12 cellular contexts compared by ENCODE assay signal in genomic region chr9:123355761-123356520, GRCh38. TPM values are rescaled to one million over a fixed set of nuclear protein-coding genes. Genes with fewer than 3 reads are reported as not detected.
DNase-seq lines count a peak whose midpoint lies in the region; TF ChIP-seq lines count a peak whose summit lies in the region.
"Had no signal": no experiment of that assay in that cellular context is flagged by ENCODE, and none has a peak within 500 bp of the region (broad histone marks: within the 10 kb centered on the region; RNA-seq: fewer than 3 reads in every experiment).

Gene CRB2, plus strand, starts transcription at chr9:123356197. Its CDS starts 64 bp downstream, at chr9:123356261.

- H3K36me3 ChIP-seq in BE2C (no peaks in the 10 kb centered on the region), mesodermal cell (ENCODE audit: control insufficient read depth, insufficient read depth, low read length) (no peaks in the 10 kb centered on the region)
- H3K36me3 ChIP-seq: BLaER1 had no signal

- H3K4me1 Mint-ChIP-seq in Calu3 (ENCODE audit: low read depth, unreplicated experiment) = no peaks in the 10 kb centered on the region

- H3K4me1 ChIP-seq in BE2C (peaks cover 24% of the 10 kb centered on the region), mesodermal cell (ENCODE audit: control insufficient read depth, insufficient read depth, low read length, poor library complexity, severe bottlenecking) (peaks cover 47% of the 10 kb centered on the region)

- H3K36me3 Mint-ChIP-seq in Calu3 (ENCODE audit: insufficient read depth, unreplicated experiment) = peaks cover 6% of the 10 kb centered on the region

- peaks cover 57% of the 10 kb centered on the region for H3K27me3 Mint-ChIP-seq in Calu3 (ENCODE audit: unreplicated experiment)

- H3K9me3 ChIP-seq in BE2C (no peaks in the 10 kb centered on the region), mesodermal cell (ENCODE audit: control insufficient read depth, low read length) (no peaks in the 10 kb centered on the region)
- H3K9me3 ChIP-seq: BLaER1 had no signal

- intact Hi-C loops in dorsolateral prefrontal cortex (cut with DNase I) (loop anchor here in 1 of 2 donors (10.0 kb wide), 2 partner anchors 451 to 541 kb away; partner anchors contain the start of gene RC3H2), Calu3 (cut with micrococcal nuclease; ENCODE audit: unreplicated experiment) (no loop called here)

- WGBS in mesodermal cell (ENCODE audit: insufficient coverage in 2 of 2), 2 experiments = 16 to 18% methylated on average over 12 to 16 of the region's 21 CpGs

- H3K9me3 Mint-ChIP-seq in Calu3 (ENCODE audit: low read depth, unreplicated experiment) = no peaks in the 10 kb centered on the region

- TF ChIP-seq CTCF in BE2C (IDR thresholded peaks at IDR 0.05; ENCODE audit: low read depth, low read length) (peak; percentile 39), dorsolateral prefrontal cortex (IDR thresholded peaks at IDR 0.05 in 54 of 56, conservative IDR thresholded peaks at IDR 0.05 in 2 of 56; ENCODE audit: low read depth in 1 of 56, partially characterized antibody in 56 of 56) (peak in 36 of 56 donors; percentile 14 to 59 (median 34)), Calu3 (IDR thresholded peaks at IDR 0.05; ENCODE audit: unreplicated experiment) (no peak)

- no peak within 1 kb of the TSS for H3K27ac Mint-ChIP-seq in Calu3 (ENCODE audit: unreplicated experiment)

- peak within 1 kb of the TSS in 58 of 59 donors; percentile 16 to 99 (median 91) for H3K27ac ChIP-seq in dorsolateral prefrontal cortex
- H3K27ac ChIP-seq in mesodermal cell (ENCODE audit: low read depth, low read length, severe bottlenecking) = peak within 1 kb of the TSS; percentile 43
- H3K27ac ChIP-seq: BLaER1 had no signal

- CTCF ChIA-PET in Calu3 (lab: Charles Lee) = interaction anchor here (0.8 kb wide), 1 partner anchor 33 kb away, joined by 3 read pairs; no protein-coding TSS in a partner anchor

- H3K4me3 Mint-ChIP-seq in Calu3 (ENCODE audit: low read depth, unreplicated experiment) = no peak within 1 kb of the TSS

- DNase-seq in BE2C = peak; percentile 74
- DNase-seq in NCI-H226 = peak; percentile 60
- peak in 3 of 10 donors; percentile 48 to 60 (median 57) for DNase-seq in dorsolateral prefrontal cortex
- no peak for DNase-seq in Calu3
- DNase-seq in NCI-H146 treated with DMSO at 0.1 percent for 48 hours (lab: John Stamatoyannopoulos, UW; ENCODE audit: unreplicated experiment) = no peak
- DNase-seq in pons (ENCODE audit: low spot score) = no peak
- no peak for DNase-seq in stimulated activated CD4-positive, alpha-beta T cell treated with anti-CD3 and anti-CD28 coated beads, Interleukin-2, amount 100 ng/mL, for 48 hours
- DNase-seq: activated T-cell treated with anti-CD3 and anti-CD28 coated beads for 4 hours, NCI-H1092 treated with DMSO at 0.1 percent for 48 hours, T-helper 9 cell had no signal

- H3K27me3 ChIP-seq in BE2C = no peaks in the 10 kb centered on the region
- H3K27me3 ChIP-seq in dorsolateral prefrontal cortex = no peaks in the 10 kb centered on the region
- H3K27me3 ChIP-seq: BLaER1 had no signal

- BruUV-seq in Calu3 (replicated peaks; lab: Mats Ljungman, UMichigan) = no TSS peak

- H3K4me3 ChIP-seq in BE2C (ENCODE audit: low read depth, low read length) (no peak within 1 kb of the TSS), dorsolateral prefrontal cortex (peak within 1 kb of the TSS in 58 of 59 donors; percentile 10 to 70 (median 50)), mesodermal cell (ENCODE audit: extremely low read depth, insufficient read depth, low read length, poor library complexity, severe bottlenecking) (peak within 1 kb of the TSS; percentile 58)
- H3K4me3 ChIP-seq: BLaER1 had no signal

RNA-seq across cellular contexts. Expression of gene CRB2, which starts in this region (rescaled TPM):
- 4.6 TPM for polyA plus RNA-seq in BE2C (2012; ENCODE audit: insufficient read depth, insufficient read length, low read depth)
- total RNA-seq in dorsolateral prefrontal cortex = 100 to 1,000 TPM in 1 of 120 experiments, 10 to 100 TPM in 119; 14.5 to 102 (median 32.1) TPM
- polyA plus RNA-seq in mesodermal cell (2013, experiment 1 of 2) = 58.5 TPM
- 59.5 TPM for polyA plus RNA-seq in mesodermal cell (2013, experiment 2 of 2)
- not detected in 2 replicates for total RNA-seq in Calu3 (2022)

Comparison
In these comparisons a context has a peak if more than half of its experiments do, and no peak if none do; other contexts are left out.
1. RNA of gene CRB2 (total RNA-seq): 14.5 to 102 TPM in dorsolateral prefrontal cortex; not detected in Calu3; every median in the first group is over 10 times any median in the second.
2. DNase-seq: peak in BE2C (single experiment) and NCI-H226 (single experiment); none in Calu3 (single experiment), NCI-H146 treated with DMSO at 0.1 percent for 48 hours (single experiment), pons (single experiment) and stimulated activated CD4-positive, alpha-beta T cell treated with anti-CD3 and anti-CD28 coated beads, Interleukin-2, amount 100 ng/mL, for 48 hours (0 of 2).